Comparison of ENCODE assay signal across 9 cellular contexts in genomic region chr22:37267661-37268413, GRCh38. TPM values are rescaled to one million over a fixed set of nuclear protein-coding genes. Genes with fewer than 3 reads are reported as not detected.
A peak's percentile ranks its signal among the peaks of the same experiment; 100 is the strongest.
DNase-seq lines count a peak whose midpoint lies in the region; ATAC-seq and TF ChIP-seq lines count a peak whose summit lies in the region.
"Had no signal": no experiment of that assay in that cellular context is flagged by ENCODE, and none has a peak within 500 bp of the region (broad histone marks: within the 10 kb centered on the region; RNA-seq: fewer than 3 reads in every experiment).

No MANE protein-coding gene starts in this region.

- TF ChIP-seq CTCF in RWPE1 (conservative IDR thresholded peaks at IDR 0.05; ENCODE audit: low read depth) (no peak), esophagus squamous epithelium (IDR thresholded peaks at IDR 0.05) (no peak), upper lobe of right lung (IDR thresholded peaks at IDR 0.05) (no peak)

- H3K27ac ChIP-seq in RWPE1 (0 out of 2 replicates have a peak overlapping the region, but pooled peaks have one; percentile 2), esophagus squamous epithelium (peak overlapping the region in 3 of 4 donors; percentile 4 to 50 (median 49)), upper lobe of right lung (peak overlapping the region; percentile 69)

- peak overlapping the region in 2 of 4 donors; percentile 33 to 60 for H3K4me3 ChIP-seq in esophagus squamous epithelium
- peak overlapping the region; percentile 36 for H3K4me3 ChIP-seq in upper lobe of right lung

- H3K36me3 ChIP-seq in esophagus squamous epithelium (no peaks in the 10 kb centered on the region), upper lobe of right lung (no peaks in the 10 kb centered on the region)

- CTCF ChIA-PET in RWPE1 (lab: Yijun Ruan, JAX): interaction anchor here (0.6 kb wide), 1 partner anchor 93 kb away, joined by 3 read pairs; no protein-coding TSS in a partner anchor

- H3K27me3 ChIP-seq in esophagus squamous epithelium (peaks cover 0 to 80% (median 0%) of the 10 kb centered on the region in 4 donors), upper lobe of right lung (no peaks in the 10 kb centered on the region)

- POLR2A ChIA-PET in RWPE1 (lab: Yijun Ruan, JAX; ENCODE audit: low non-redundant PET): no interaction called here

- intact Hi-C loops in Right ventricle myocardium superior (cut with DNase I) (no loop called here), Right ventricle myocardium inferior (cut with DNase I) (no loop called here), esophagus squamous epithelium (cut with DNase I) (no loop called here), upper lobe of right lung (cut with DNase I) (no loop called here)

- ATAC-seq in Right ventricle myocardium superior (ENCODE audit: poor library complexity): peak; percentile 35
- ATAC-seq in Right ventricle myocardium inferior: no peak
- peak; percentile 29 for ATAC-seq in upper lobe of right lung
- ATAC-seq in HG03439 (IDR thresholded peaks at IDR 0.05; ENCODE audit: unreplicated experiment): no peak
- no peak for ATAC-seq in GM18870 (IDR thresholded peaks at IDR 0.05; ENCODE audit: unreplicated experiment)
- no peak for ATAC-seq in GM21737 (IDR thresholded peaks at IDR 0.05; ENCODE audit: unreplicated experiment)

- H3K9me3 ChIP-seq in esophagus squamous epithelium (peaks cover 0 to 14% (median 10%) of the 10 kb centered on the region in 3 donors), upper lobe of right lung (no peaks in the 10 kb centered on the region)

- DNase-seq in Right ventricle myocardium superior (no peak), Right ventricle myocardium inferior (ENCODE audit: missing footprints) (no peak), RWPE1 (ENCODE audit: low spot score) (no peak), esophagus squamous epithelium (lab: John Stamatoyannopoulos, UW) (no peak), upper lobe of right lung (peak; percentile 57)
- DNase-seq: COR-L47 had no signal

- H3K4me1 ChIP-seq in esophagus squamous epithelium: peaks cover 7 to 11% (median 8%) of the 10 kb centered on the region in 3 donors
- H3K4me1 ChIP-seq in upper lobe of right lung: peaks cover 12% of the 10 kb centered on the region

- 63 to 64% methylated on average over 9 to 10 of the region's 11 CpGs for WGBS in esophagus squamous epithelium, 2 donors

- no peak for TF ChIP-seq POLR2A in esophagus squamous epithelium (IDR thresholded peaks at IDR 0.05)

RNA-seq across cellular contexts. Expression of gene CYTH4, which starts 14.5 kb away (rescaled TPM):
- total RNA-seq in Right ventricle myocardium superior (7.0 TPM), Right ventricle myocardium inferior (7.5 TPM), esophagus squamous epithelium (10 to 100 TPM in 1 of 4 donors, 1 to 10 TPM in 3; 1.9 to 10.3 (median 3.4) TPM), upper lobe of right lung (37.9 TPM)

RNA-seq across cellular contexts. Expression of gene RAC2, which starts 23.8 kb away (rescaled TPM):
- 4.1 TPM for total RNA-seq in Right ventricle myocardium superior
- total RNA-seq in Right ventricle myocardium inferior: 6.9 TPM
- 10 to 100 TPM; 17.3 to 27.1 (median 19.6) TPM for total RNA-seq in esophagus squamous epithelium
- 107 TPM for total RNA-seq in upper lobe of right lung

RNA-seq across cellular contexts. Expression of gene SSTR3, which starts 55.6 kb away (rescaled TPM):
- not detected for total RNA-seq in Right ventricle myocardium superior
- not detected for total RNA-seq in Right ventricle myocardium inferior
- total RNA-seq in esophagus squamous epithelium: not detected
- not detected for total RNA-seq in upper lobe of right lung

Comparison
In these comparisons a context has a peak if more than half of its experiments do, and no peak if none do; other contexts are left out.
1. ATAC-seq: peak in Right ventricle myocardium superior (single experiment) and upper lobe of right lung (single experiment); none in Right ventricle myocardium inferior (single experiment), HG03439 (single experiment), GM18870 (single experiment) and GM21737 (single experiment).
2. H3K27ac ChIP-seq: peak in every context shown above with its lines; median percentile 69 in upper lobe of right lung; 49 in esophagus squamous epithelium; 2 in RWPE1.